8 cellular contexts compared by ENCODE assay signal in the genomic region with DNA sequence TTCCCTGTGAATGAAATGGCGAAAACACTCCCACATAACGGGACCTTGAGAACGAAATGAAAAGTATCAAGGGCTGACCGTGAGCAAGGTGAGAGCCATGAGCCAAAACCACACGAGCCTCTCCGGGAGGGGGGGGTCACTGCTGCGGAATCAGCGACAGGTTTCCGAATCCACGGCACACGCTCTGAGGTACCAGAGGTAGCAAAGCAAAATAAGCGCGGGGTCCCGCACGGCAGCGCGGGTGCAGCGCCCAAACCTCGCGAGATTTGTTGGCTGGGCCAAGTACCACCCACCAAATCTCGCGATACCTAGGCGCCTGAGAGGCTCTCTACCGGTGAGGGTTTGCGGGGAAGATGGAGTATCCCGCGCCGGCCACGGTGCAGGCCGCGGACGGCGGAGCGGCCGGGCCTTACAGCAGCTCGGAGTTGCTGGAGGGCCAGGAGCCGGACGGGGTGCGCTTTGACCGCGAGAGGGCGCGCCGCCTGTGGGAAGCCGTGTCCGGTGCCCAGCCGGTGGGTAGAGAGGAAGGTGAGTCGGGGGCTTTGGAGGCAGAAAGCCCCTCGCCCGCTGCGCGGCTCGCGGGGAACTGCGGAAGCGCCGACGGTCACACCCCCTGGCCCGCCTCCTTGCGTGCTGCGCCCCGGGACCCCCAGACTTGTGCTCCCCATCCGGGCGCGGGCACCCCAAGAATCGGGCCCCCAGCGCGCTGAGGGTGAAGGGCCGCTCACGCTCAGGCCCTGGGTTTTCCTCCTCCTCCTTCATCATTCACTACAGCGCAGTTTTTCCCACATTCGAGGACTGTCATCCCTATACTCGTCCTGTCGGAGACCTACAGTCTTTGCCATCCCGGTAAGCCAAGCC. TPM values are rescaled to one million over a fixed set of nuclear protein-coding genes. Genes with fewer than 3 reads are reported as not detected.
A peak's percentile ranks its signal among the peaks of the same experiment; 100 is the strongest.
DNase-seq lines count a peak whose midpoint lies in the region; ATAC-seq and TF ChIP-seq lines count a peak whose summit lies in the region.

A gene with protein sequence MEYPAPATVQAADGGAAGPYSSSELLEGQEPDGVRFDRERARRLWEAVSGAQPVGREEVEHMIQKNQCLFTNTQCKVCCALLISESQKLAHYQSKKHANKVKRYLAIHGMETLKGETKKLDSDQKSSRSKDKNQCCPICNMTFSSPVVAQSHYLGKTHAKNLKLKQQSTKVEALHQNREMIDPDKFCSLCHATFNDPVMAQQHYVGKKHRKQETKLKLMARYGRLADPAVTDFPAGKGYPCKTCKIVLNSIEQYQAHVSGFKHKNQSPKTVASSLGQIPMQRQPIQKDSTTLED (plus strand): TSS at position 311 of the 861 bp plus-strand sequence. CDS start 43 bp downstream, at position 354.

- H3K36me3 Mint-ChIP-seq in activated B cell treated with CpG ODN at 0.5 μM for 24 hours (ENCODE audit: low read depth), result peaks cover 27% of the 10 kb centered on the region

- H3K4me1 Mint-ChIP-seq in activated B cell treated with CpG ODN at 0.5 μM for 24 hours, result peaks cover 36% of the 10 kb centered on the region

- peak within 1 kb of the TSS; percentile 89 for H3K27ac Mint-ChIP-seq in activated B cell treated with CpG ODN at 0.5 μM for 24 hours

- H3K27ac ChIP-seq in caudate nucleus (ENCODE audit: low read depth, low read length) (peak within 1 kb of the TSS; percentile 62), spleen (peak within 1 kb of the TSS; percentile 83 to 92 (median 89))

- TF ChIP-seq CTCF in activated B cell treated with CpG ODN at 0.5 μM for 24 hours (IDR thresholded peaks at IDR 0.05) (no peak), spleen (IDR thresholded peaks at IDR 0.05 in 8 of 11, conservative IDR thresholded peaks at IDR 0.05 in 3 of 11) (peak; percentile 30 to 81 (median 64))

- CTCF ChIA-PET in activated B cell treated with CpG ODN at 0.5 μM for 24 hours (lab: Charles Lee), result interaction anchor here (0.7 to 1.0 kb wide), 4 partner anchors 17 to 362 kb away, joined by 3 to 5 read pairs (median 3); no protein-coding TSS in a partner anchor

- 0 to 1% (median 0%) methylated on average over 29 to 75 of the region's 75 CpGs for WGBS in spleen, 5 donors

- no peaks in the 10 kb centered on the region for H3K27me3 Mint-ChIP-seq in activated B cell treated with CpG ODN at 0.5 μM for 24 hours

- H3K4me1 ChIP-seq in spleen, result peaks cover 7 to 44% (median 25%) of the 10 kb centered on the region in 6 donors

- H3K9me3 Mint-ChIP-seq in activated B cell treated with CpG ODN at 0.5 μM for 24 hours, result no peaks in the 10 kb centered on the region

- POLR2A ChIA-PET in activated B cell treated with CpG ODN at 0.5 μM for 24 hours (lab: Charles Lee), result interaction anchor here (0.8 to 2.0 kb wide), 5 partner anchors 10 to 111 kb away, joined by 3 to 17 read pairs (median 4); a partner anchor contains a TSS

- in situ Hi-C loops in GM18951 (cut with MboI; ENCODE audit: low sequenced_read_pairs, unreplicated experiment), result no loop called here

- H3K36me3 ChIP-seq in spleen, result peaks cover 0 to 19% (median 2%) of the 10 kb centered on the region in 6 donors

- intact Hi-C loops in activated B cell treated with CpG ODN at 0.5 μM for 24 hours (cut with micrococcal nuclease), result loop anchor here (1.0 kb wide), 2 partner anchors 16 to 28 kb away; a partner anchor contains a TSS
- intact Hi-C loops in spleen (cut with DNase I; ENCODE audit: low total_unique reads), result no loop called here

- H3K9me3 ChIP-seq in spleen, result no peaks in the 10 kb centered on the region

- TF ChIP-seq POLR2A in GM18951 (IDR thresholded peaks at IDR 0.05; ENCODE audit: extremely low read depth, insufficient read depth, insufficient read length) (peak; percentile 93), spleen (IDR thresholded peaks at IDR 0.05) (peak in 1 of 3 donors; percentile 28)

- peak within 1 kb of the TSS; percentile 95 for H3K4me3 Mint-ChIP-seq in activated B cell treated with CpG ODN at 0.5 μM for 24 hours

- H3K27me3 ChIP-seq in spleen (replicated peaks in 1 of 7), result no peaks in the 10 kb centered on the region

- peak within 1 kb of the TSS; percentile 71 to 99 (median 84) for H3K4me3 ChIP-seq in spleen

- peak; percentile 85 for ATAC-seq in HG03196 (IDR thresholded peaks at IDR 0.05; ENCODE audit: unreplicated experiment)
- peak; percentile 99 for ATAC-seq in activated B cell treated with CpG ODN at 0.5 μM for 24 hours (ENCODE audit: low read depth)

- peak; percentile 98 for DNase-seq in AG08396 (ENCODE audit: low spot score)
- peak; percentile 96 for DNase-seq in NCI-H345 (lab: John Stamatoyannopoulos, UW)
- peak; percentile 80 for DNase-seq in activated B cell treated with CpG ODN at 0.5 μM for 24 hours
- peak in 60 of 61 donors; percentile 28 to 93 (median 76) for DNase-seq in caudate nucleus (lab: John Stamatoyannopoulos, UW)
- peak; percentile 91 for DNase-seq in inferior parietal cortex (ENCODE audit: extremely low spot score)
- peak; percentile 96 for DNase-seq in spleen

RNA-seq across cellular contexts. Expression of the gene that starts here (rescaled TPM):
- total RNA-seq in activated B cell treated with CpG ODN at 0.5 μM for 24 hours, result 28.0 and 31.4 TPM in 2 replicates
- 10 to 100 TPM; 19.1 to 36.3 (median 27.7) TPM for total RNA-seq in spleen
- polyA plus RNA-seq in spleen, result 1 to 10 TPM; 5.9 to 9.7 (median 7.3) TPM

Comparison
In these comparisons a context has a peak if more than half of its experiments do, and no peak if none do; other contexts are left out.
1. Peak in every context shown above with its lines: DNase-seq, ATAC-seq, H3K4me3 ChIP-seq and H3K27ac ChIP-seq.